ENCODE assay signal across 9 cellular contexts in the genomic region with DNA sequence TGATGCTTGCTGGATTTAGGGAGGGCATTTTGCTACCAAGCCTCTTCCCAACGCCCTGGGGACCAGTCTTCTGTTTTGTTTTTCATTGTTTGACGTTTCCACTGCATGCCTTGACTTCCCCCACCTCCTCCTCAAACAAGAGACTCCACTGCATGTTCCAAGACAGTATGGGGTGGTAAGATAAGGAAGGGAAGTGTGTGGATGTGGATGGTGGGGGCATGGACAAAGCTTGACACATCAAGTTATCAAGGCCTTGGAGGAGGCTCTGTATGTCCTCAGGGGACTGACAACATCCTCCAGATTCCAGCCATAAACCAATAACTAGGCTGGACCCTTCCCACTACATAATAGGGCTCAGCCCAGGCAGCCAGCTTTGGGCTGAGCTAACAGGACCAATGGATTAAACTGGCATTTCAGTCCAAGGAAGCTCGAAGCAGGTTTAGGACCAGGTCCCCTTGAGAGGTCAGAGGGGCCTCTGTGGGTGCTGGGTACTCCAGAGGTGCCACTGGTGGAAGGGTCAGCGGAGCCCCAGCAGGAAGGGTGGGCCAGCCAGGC. TPM values are rescaled to one million over a fixed set of nuclear protein-coding genes. Genes with fewer than 3 reads are reported as not detected.
DNase-seq lines count a peak whose midpoint lies in the region; ATAC-seq and TF ChIP-seq lines count a peak whose summit lies in the region.
"Had no signal": no experiment of that assay in that cellular context is flagged by ENCODE, and none has a peak within 500 bp of the region (broad histone marks: within the 10 kb centered on the region; RNA-seq: fewer than 3 reads in every experiment).

No MANE protein-coding gene starts in this region.

- in situ Hi-C loops in mammary epithelial cell (cut with MboI; ENCODE audit: low sequenced_read_pairs in 2 of 2), result no loop called here

- DNase-seq in T-helper 1 cell, result no peak
- no peak for DNase-seq in mammary epithelial cell
- DNase-seq in naive B cell, result no peak
- DNase-seq in stimulated activated naive CD4-positive, alpha-beta T cell treated with Interleukin-2 at 50 U/mL for 16 hours (lab: John Stamatoyannopoulos, UW), result no peak
- DNase-seq in NCI-H82 (lab: John Stamatoyannopoulos, UW), result no peak

- H3K4me3 Mint-ChIP-seq in T-helper 1 cell treated with Interleukin-12 subunit alpha and Interleukin-12 subunit beta and Interleukin-4 antibody, amounts not matched to agents 30 μg/mL and 1 μg/mL, for 36 hours, result peak overlapping the region; percentile 30
- H3K4me3 Mint-ChIP-seq in naive B cell, result peak overlapping the region; percentile 30 to 91 (median 72)

- H3K27ac Mint-ChIP-seq in T-helper 1 cell treated with Interleukin-12 subunit alpha and Interleukin-12 subunit beta and Interleukin-4 antibody, amounts not matched to agents 30 μg/mL and 1 μg/mL, for 36 hours, result peak overlapping the region; percentile 37
- H3K27ac Mint-ChIP-seq in naive B cell, result peak overlapping the region in 2 of 6 donors; percentile 1 to 77

- peaks cover 26% of the 10 kb centered on the region for H3K4me1 Mint-ChIP-seq in T-helper 1 cell treated with Interleukin-12 subunit alpha and Interleukin-12 subunit beta and Interleukin-4 antibody, amounts not matched to agents 30 μg/mL and 1 μg/mL, for 36 hours (ENCODE audit: low read depth)
- H3K4me1 Mint-ChIP-seq in naive B cell, result peaks cover 60 to 82% (median 61%) of the 10 kb centered on the region in 3 donors

- no peaks in the 10 kb centered on the region for H3K9me3 Mint-ChIP-seq in T-helper 1 cell treated with Interleukin-12 subunit alpha and Interleukin-12 subunit beta and Interleukin-4 antibody, amounts not matched to agents 30 μg/mL and 1 μg/mL, for 36 hours
- H3K9me3 Mint-ChIP-seq in naive B cell, result peaks cover 0 to 5% (median 0%) of the 10 kb centered on the region in 7 donors

- ATAC-seq in naive B cell (ENCODE audit: low read depth in 2 of 2) (no peak), GM21825 (IDR thresholded peaks at IDR 0.05; ENCODE audit: unreplicated experiment) (no peak)

- 50% methylated on average over 2 of the region's 4 CpGs for WGBS in mammary epithelial cell (ENCODE audit: low coverage, missing lambda C conversion rate)
- 83% methylated on average over 4 of the region's 4 CpGs for WGBS in thymus

- no peak overlapping the region for H2AFZ ChIP-seq in mammary epithelial cell (ENCODE audit: low read depth, low read length)

- H3K4me1 ChIP-seq in mammary epithelial cell (ENCODE audit: insufficient read depth, low read length) (peaks cover 70% of the 10 kb centered on the region), thymus (ENCODE audit: control insufficient read depth, insufficient read depth, low read length) (peaks cover 10% of the 10 kb centered on the region)

- H3K9me3 ChIP-seq in mammary epithelial cell (replicated peaks; ENCODE audit: insufficient read depth, low read length) (no peaks in the 10 kb centered on the region), thymus (ENCODE audit: control insufficient read depth) (no peaks in the 10 kb centered on the region)

- H3K36me3 ChIP-seq in mammary epithelial cell (ENCODE audit: insufficient read depth, low read length) (peaks cover 12% of the 10 kb centered on the region), thymus (ENCODE audit: control insufficient read depth, insufficient read depth) (peaks cover 18% of the 10 kb centered on the region)

- H3K27ac ChIP-seq in mammary epithelial cell (ENCODE audit: insufficient read depth, low read depth, low read length) (peak overlapping the region; percentile 38), thymus (ENCODE audit: low read depth) (peak overlapping the region; percentile 46)

- no peaks in the 10 kb centered on the region for H3K79me2 ChIP-seq in mammary epithelial cell (ENCODE audit: insufficient read depth, low read length)

- H3K27me3 Mint-ChIP-seq in T-helper 1 cell treated with Interleukin-12 subunit alpha and Interleukin-12 subunit beta and Interleukin-4 antibody, amounts not matched to agents 30 μg/mL and 1 μg/mL, for 36 hours (ENCODE audit: low read depth), result no peaks in the 10 kb centered on the region
- H3K27me3 Mint-ChIP-seq in naive B cell, result no peaks in the 10 kb centered on the region

- H3K36me3 Mint-ChIP-seq in T-helper 1 cell treated with Interleukin-12 subunit alpha and Interleukin-12 subunit beta and Interleukin-4 antibody, amounts not matched to agents 30 μg/mL and 1 μg/mL, for 36 hours (ENCODE audit: low read depth), result peaks cover 18% of the 10 kb centered on the region
- H3K36me3 Mint-ChIP-seq in naive B cell, result peaks cover 8 to 14% of the 10 kb centered on the region in 2 donors

- dilution Hi-C loops in mammary epithelial cell (cut with HindIII; ENCODE audit: low sequenced_read_pairs), result loop anchor here (5.0 kb wide), 1 partner anchor 85 kb away; no protein-coding TSS in a partner anchor

- H3K4me3 ChIP-seq in mammary epithelial cell (replicated peaks in 1 of 3; ENCODE audit: insufficient read depth in 1 of 3, low read depth in 2 of 3, low read length in 3 of 3) (no peak overlapping the region), thymus (ENCODE audit: low read length) (no peak overlapping the region)

- H3K27me3 ChIP-seq in mammary epithelial cell (ENCODE audit: insufficient read depth, low read length) (no peaks in the 10 kb centered on the region), thymus (ENCODE audit: control insufficient read depth, insufficient read depth) (no peaks in the 10 kb centered on the region)

- no peak overlapping the region for H3K4me2 ChIP-seq in mammary epithelial cell (ENCODE audit: insufficient read depth, low read depth, low read length)

- no peaks in the 10 kb centered on the region for H4K20me1 ChIP-seq in mammary epithelial cell (ENCODE audit: insufficient read depth, low read length)

- TSS peak; percentile 42 for BruUV-seq in mammary epithelial cell (replicated peaks; lab: Mats Ljungman, UMichigan)

- TF ChIP-seq CTCF in mammary epithelial cell (conservative IDR thresholded peaks at IDR 0.05 in 1 of 2, IDR thresholded peaks at IDR 0.05 in 1 of 2; ENCODE audit: extremely low read depth in 1 of 2, insufficient read depth in 1 of 2, low read depth in 1 of 2, low read length in 2 of 2), result no peak

- H3K9ac ChIP-seq in mammary epithelial cell (ENCODE audit: insufficient read depth, low read length), result no peak overlapping the region

- CTCF ChIA-PET in mammary epithelial cell (lab: Charles Lee; ENCODE audit: low non-redundant PET), result interaction anchor here (0.6 kb wide), 1 partner anchor 10 kb away, joined by 3 read pairs; no protein-coding TSS in a partner anchor

- intact Hi-C loops in mammary epithelial cell (cut with micrococcal nuclease), result loop anchor here (1.0 kb wide), 2 partner anchors 34 to 289 kb away; partner anchors contain the start of gene PCDHB14

RNA-seq across cellular contexts. Expression of gene PCDHGC5, which starts 23.0 kb away (rescaled TPM):
- total RNA-seq in mammary epithelial cell, result 1 to 10 TPM; 1.8 to 3.3 TPM
- polyA plus RNA-seq in mammary epithelial cell, result 0.59 TPM
- 1.7 TPM for polyA minus RNA-seq in mammary epithelial cell
- not detected for polyA plus RNA-seq in naive B cell (ENCODE audit: low read depth in 6 of 6)
- 0.11 TPM for polyA plus RNA-seq in thymus

RNA-seq across cellular contexts. Expression of gene PCDHGC4, which starts 27.0 kb away (rescaled TPM):
- total RNA-seq in mammary epithelial cell, result 1 to 10 TPM; 1.2 to 2.7 TPM
- polyA plus RNA-seq in mammary epithelial cell (0.14 TPM), naive B cell (ENCODE audit: low read depth in 6 of 6) (not detected), thymus (0.05 TPM)
- 0.21 TPM for polyA minus RNA-seq in mammary epithelial cell
- total RNA-seq: A172 had no signal

RNA-seq across cellular contexts. Expression of gene PCDHGC3, which starts 36.1 kb away (rescaled TPM):
- total RNA-seq in mammary epithelial cell, result 10 to 100 TPM; 74.7 to 76.3 TPM
- polyA plus RNA-seq in mammary epithelial cell (48.6 TPM), naive B cell (ENCODE audit: low read depth in 6 of 6) (under 1 TPM in 3 of 6 donors, not detected in 3; 0.35 to 0.86 (median 0.61) TPM), thymus (28.7 TPM)
- polyA minus RNA-seq in mammary epithelial cell, result 134 TPM

Comparison
In these comparisons a context has a peak if more than half of its experiments do, and no peak if none do; other contexts are left out.
1. RNA of gene PCDHGC3, which starts 36.1 kb away (polyA plus RNA-seq): 48.6 TPM in mammary epithelial cell (single experiment) and 28.7 TPM in thymus (single experiment); 0.35 to 0.86 TPM in naive B cell; every median in the first group is over 10 times any median in the second.